In genomic region chr5:139684350-139684880, GRCh38 we compare ENCODE assay signal across 13 cellular contexts. TPM values are rescaled to one million over a fixed set of nuclear protein-coding genes. Genes with fewer than 3 reads are reported as not detected.
DNase-seq lines count a peak whose midpoint lies in the region; ATAC-seq, FAIRE-seq and TF ChIP-seq lines count a peak whose summit lies in the region.
"Had no signal": no experiment of that assay in that cellular context is flagged by ENCODE, and none has a peak within 500 bp of the region (broad histone marks: within the 10 kb centered on the region; RNA-seq: fewer than 3 reads in every experiment).

No MANE protein-coding gene starts in this region.

- no peak for TF ChIP-seq EP300 in K562 (IDR thresholded peaks at IDR 0.05; ENCODE audit: low read length)

- DNase-seq in heart left ventricle: peak in 1 of 5 donors; percentile 21
- no peak for DNase-seq in cardiac septum (ENCODE audit: low spot score)
- DNase-seq in K562 (ENCODE audit: extremely low read depth in 1 of 4, low spot score in 3 of 4): no peak
- DNase-seq in naive B cell: no peak
- no peak for DNase-seq in urothelium cell line (ENCODE audit: low spot score)
- DNase-seq in cerebellar nuclear complex (lab: John Stamatoyannopoulos, UW): no peak
- no peak for DNase-seq in T-helper 2 cell treated with Interferon-gamma antibody and Interleukin-4, amounts not matched to agents 5 μg/mL and 100 μg/mL, for 36 hours (ENCODE audit: low spot score)
- DNase-seq: effector CD4-positive, alpha-beta T cell; foreskin melanocyte; NCI-H1105 treated with DMSO at 0.1 percent for 48 hours; small intestine; transverse colon had no signal

- peaks cover 0 to 42% (median 34%) of the 10 kb centered on the region in 9 donors for H3K36me3 ChIP-seq in heart left ventricle
- peaks cover 80% of the 10 kb centered on the region; the same call in 2 of the 3 replicates for H3K36me3 ChIP-seq in K562 (ENCODE audit: control insufficient read depth, insufficient read depth, low read length)

- H3K4me3 Mint-ChIP-seq in naive B cell: peak overlapping the region in 4 of 8 donors; percentile 16 to 50 (median 20)
- no peak overlapping the region for H3K4me3 Mint-ChIP-seq in T-helper 2 cell treated with Interferon-gamma antibody and Interleukin-4, amounts not matched to agents 5 μg/mL and 100 μg/mL, for 36 hours

- peaks cover 55 to 74% (median 67%) of the 10 kb centered on the region in 3 donors for H3K4me1 Mint-ChIP-seq in naive B cell
- H3K4me1 Mint-ChIP-seq in T-helper 2 cell treated with Interferon-gamma antibody and Interleukin-4, amounts not matched to agents 5 μg/mL and 100 μg/mL, for 36 hours (ENCODE audit: low read depth): peaks cover 2% of the 10 kb centered on the region

- peaks cover 6 to 41% of the 10 kb centered on the region in 2 donors for H3K36me3 Mint-ChIP-seq in naive B cell
- H3K36me3 Mint-ChIP-seq in T-helper 2 cell treated with Interferon-gamma antibody and Interleukin-4, amounts not matched to agents 5 μg/mL and 100 μg/mL, for 36 hours (ENCODE audit: low read depth): no peaks in the 10 kb centered on the region

- H3K4me1 ChIP-seq in heart left ventricle (peaks cover 0 to 67% (median 20%) of the 10 kb centered on the region in 12 donors), K562 (replicated peaks in 1 of 2; ENCODE audit: control insufficient read depth in 2 of 2, insufficient read depth in 2 of 2, low read length in 2 of 2) (peaks cover 14 to 56% of the 10 kb centered on the region in 2 experiments)

- no peaks in the 10 kb centered on the region for H3K27me3 Mint-ChIP-seq in naive B cell
- peaks cover 11% of the 10 kb centered on the region for H3K27me3 Mint-ChIP-seq in T-helper 2 cell treated with Interferon-gamma antibody and Interleukin-4, amounts not matched to agents 5 μg/mL and 100 μg/mL, for 36 hours (ENCODE audit: low read depth)

- intact Hi-C loops in heart left ventricle (cut with DNase I): loop anchor here in 1 of 10 donors (2.0 kb wide), 1 partner anchor 36 kb away; the partner anchor contains the start of gene CXXC5
- intact Hi-C loops in cardiac septum (cut with DNase I): no loop called here
- intact Hi-C loops in K562 (cut with micrococcal nuclease): no loop called here

- CTCF ChIA-PET in K562 (lab: Yijun Ruan, JAX; ENCODE audit: low intra/inter-chr PET ratio): no interaction called here

- no peak for TF ChIP-seq RAD21 in K562 (CRISPR knock-in tag; conservative IDR thresholded peaks at IDR 0.05 in 1 of 2, IDR thresholded peaks at IDR 0.05 in 1 of 2)

- H3K9me3 Mint-ChIP-seq in naive B cell: no peaks in the 10 kb centered on the region
- no peaks in the 10 kb centered on the region for H3K9me3 Mint-ChIP-seq in T-helper 2 cell treated with Interferon-gamma antibody and Interleukin-4, amounts not matched to agents 5 μg/mL and 100 μg/mL, for 36 hours

- H3K27ac ChIP-seq in heart left ventricle: peak overlapping the region in 11 of 12 donors; percentile 27 to 83 (median 66)
- no peak overlapping the region for H3K27ac ChIP-seq in K562 (ENCODE audit: extremely low read depth, low read depth, low read length)
- H3K27ac ChIP-seq: transverse colon had no signal

- TF ChIP-seq POLR2A in heart left ventricle (IDR thresholded peaks at IDR 0.05) (no peak), K562 (conservative IDR thresholded peaks at IDR 0.05) (peak; percentile 56)

- ATAC-seq in heart left ventricle (no peak), K562 (peak; percentile 16; the same call in 1 of the 3 replicates), naive B cell (ENCODE audit: low read depth in 2 of 2) (peak; percentile 8 to 10), GM19463 (IDR thresholded peaks at IDR 0.05; ENCODE audit: unreplicated experiment) (no peak)

- 80 to 88% (median 85%) methylated on average over 6 to 7 of the region's 7 CpGs for WGBS in heart left ventricle, 4 donors
- 96% methylated on average over 7 of the region's 7 CpGs for WGBS in K562 (ENCODE audit: insufficient coverage, low coverage, missing lambda C conversion rate)

- H4K20me1 ChIP-seq in K562 (replicated peaks; ENCODE audit: control insufficient read depth, insufficient read depth, low read length): peaks cover 8% of the 10 kb centered on the region

- H3K9me3 ChIP-seq in heart left ventricle (no peaks in the 10 kb centered on the region), K562 (replicated peaks; ENCODE audit: control insufficient read depth, insufficient read depth, low read depth, low read length) (no peaks in the 10 kb centered on the region)
- H3K9me3 ChIP-seq: transverse colon had no signal

- H3K4me3 ChIP-seq in heart left ventricle (no peak overlapping the region), K562 (no peak overlapping the region)
- H3K4me3 ChIP-seq: transverse colon had no signal

- peaks cover 3% of the 10 kb centered on the region for H3K9me1 ChIP-seq in K562 (ENCODE audit: control insufficient read depth, insufficient read depth, low read length)

- no peak overlapping the region for H3K4me2 ChIP-seq in K562 (ENCODE audit: insufficient read depth, low read length)

- in situ Hi-C loops in K562 (cut with MboI): no loop called here

- TF ChIP-seq CTCF in heart left ventricle (IDR thresholded peaks at IDR 0.05): no peak
- TF ChIP-seq CTCF in K562 (IDR thresholded peaks at IDR 0.05 in 2 of 3, conservative IDR thresholded peaks at IDR 0.05 in 1 of 3; ENCODE audit: insufficient read depth in 2 of 3, low read depth in 1 of 3, low read length in 3 of 3): no peak

- H3K9ac ChIP-seq in K562 (ENCODE audit: insufficient read depth in 1 of 2, low read depth in 2 of 2, low read length in 2 of 2): peak overlapping the region in 1 of 2 experiments; percentile 79; a peak in 2 of 4 replicates

- BruUV-seq in K562 (replicated peaks; lab: Mats Ljungman, UMichigan): no TSS peak

- peaks cover 25% of the 10 kb centered on the region; the same call in 2 of the 3 replicates for H3K79me2 ChIP-seq in K562 (ENCODE audit: control insufficient read depth, insufficient read depth, low read length)

- H3K27ac Mint-ChIP-seq in naive B cell: peak overlapping the region; percentile 82 to 96 (median 92)
- H3K27ac Mint-ChIP-seq in T-helper 2 cell treated with Interferon-gamma antibody and Interleukin-4, amounts not matched to agents 5 μg/mL and 100 μg/mL, for 36 hours: no peak overlapping the region

- H3K27me3 ChIP-seq in heart left ventricle (no peaks in the 10 kb centered on the region), K562 (ENCODE audit: control insufficient read depth in 2 of 2, insufficient read depth in 2 of 2, low read length in 2 of 2) (no peaks in the 10 kb centered on the region; a peak in 1 of 5 replicates)
- H3K27me3 ChIP-seq: transverse colon had no signal

- FAIRE-seq in K562 (lab: Jason Lieb, UNC) (no peak), urothelium cell line (lab: Jason Lieb, UNC) (peak; percentile 5)
- FAIRE-seq: small intestine had no signal

- POLR2A ChIA-PET in K562 (lab: Yijun Ruan, JAX): interaction anchor here (0.6 to 1.7 kb wide), 7 partner anchors 9 to 74 kb away, joined by 3 to 7 read pairs (median 4); partner anchors contain the start of gene CXXC5

- no peak overlapping the region for H2AFZ ChIP-seq in K562 (ENCODE audit: low read depth, low read length)

TF ChIP-seq in K562, 482 proteins besides CTCF, POLR2A, EP300 and RAD21 (continues in another document):
- TF ChIP-seq POLR2AphosphoS5 (IDR thresholded peaks at IDR 0.05; ENCODE audit: control insufficient read depth, insufficient read depth, low read depth, low read length) (peak; percentile 20; the same call in 1 of the 2 replicates), SUPT5H (IDR thresholded peaks at IDR 0.05) (peak; percentile 40; the same call in 1 of the 2 replicates), SFPQ (IDR thresholded peaks at IDR 0.05; ENCODE audit: low read depth, low read length) (no peak), ZFP36 (IDR thresholded peaks at IDR 0.05; ENCODE audit: low read depth, low read length, partially characterized antibody) (peak; percentile 76), ZNF695 (CRISPR knock-in tag; IDR thresholded peaks at IDR 0.05) (no peak), ESRRB (CRISPR knock-in tag; IDR thresholded peaks at IDR 0.05; ENCODE audit: borderline replicate concordance) (0 out of 2 replicates have a peak, but pooled peaks have one; percentile 12)

RNA-seq across cellular contexts. Expression of gene CXXC5, which starts 36.3 kb away (rescaled TPM):
- total RNA-seq in heart left ventricle (10 to 100 TPM; 29.8 to 74.6 (median 36.3) TPM), cardiac septum (49.3 TPM), K562 (2014; rRNA removed) (121 and 123 TPM in 2 replicates), K562 (2014; rRNA removed; fragmentation: Illumina TruSeq; extraction: Trizol) (24.1 and 25.8 TPM in 2 replicates), K562 (2015; rRNA removed; fragmentation: Illumina TruSeq; extraction: Trizol) (40.6 and 45.1 TPM in 2 replicates), K562 (2021) (79.3 and 87.8 TPM in 2 replicates)
- polyA plus RNA-seq in heart left ventricle (10 to 100 TPM; 32.8 to 44.5 TPM), K562 (2011; rRNA removed) (44.8 and 51.8 TPM in 2 replicates), K562 (2014; fragmentation: Illumina TruSeq; extraction: Trizol) (45.8 and 61.2 TPM in 2 replicates), K562 (2014; fragmentation: Nextera tagmentation; extraction: Ambion mirVana) (1 to 10 TPM; 1.9 to 4.6 TPM), K562 (2014; rRNA removed) (63.8 and 67.0 TPM in 2 replicates), naive B cell (ENCODE audit: low read depth in 6 of 6) (100 to 1,000 TPM; 351 to 547 (median 399) TPM)
- total RNA-seq in K562 (2011; cell fraction: chromatin; rRNA removed; ENCODE audit: low replicate concordance): 44.6 and 81.0 TPM in 2 replicates
- total RNA-seq in K562 (2011; cell fraction: nucleolus; rRNA removed): 52.9 TPM in 2 replicates
- total RNA-seq in K562 (2011; cell fraction: nucleoplasm; rRNA removed): 37.8 and 55.7 TPM in 2 replicates
- 47.3 and 134 TPM in 2 replicates for polyA plus RNA-seq in K562 (2011; cell fraction: cytosol; rRNA removed)
- polyA plus RNA-seq in K562 (2011; cell fraction: nucleus; rRNA removed): 34.3 and 47.7 TPM in 2 replicates
- polyA plus RNA-seq in K562 (2012): 63.1 and 65.7 TPM in 2 replicates
- 27.1 and 39.4 TPM in 2 replicates for polyA minus RNA-seq in K562 (2011; rRNA and poly(A)+ RNA removed)
- polyA minus RNA-seq in K562 (2011; cell fraction: cytosol; rRNA and poly(A)+ RNA removed): 47.5 and 54.4 TPM in 2 replicates
- 29.4 and 36.8 TPM in 2 replicates for polyA minus RNA-seq in K562 (2011; cell fraction: nucleus; rRNA and poly(A)+ RNA removed)

Comparison
In these comparisons a context has a peak if more than half of its experiments do, and no peak if none do; other contexts are left out.
1. ATAC-seq: peak in K562 (single experiment) and naive B cell (2 of 2); none in heart left ventricle (0 of 4) and GM19463 (single experiment).